Comparison of ENCODE assay signal across 1 cellular context in genomic region chr16:83952940-83953795, GRCh38.
TF ChIP-seq lines count a peak whose summit lies in the region.

OSGIN1 (plus strand) TSS chr16:83953240; CDS start chr16:83957672, 4,432 bp downstream.

TF ChIP-seq in K562, 482 proteins besides CTCF, POLR2A, EP300 and RAD21 (continued from another document and continues in another):
- TF ChIP-seq MGA (IDR thresholded peaks at IDR 0.05) (peak; percentile 80; the same call in 1 of the 2 replicates), CEBPB (tag; IDR thresholded peaks at IDR 0.05) (peak; percentile 58; the same call in 1 of the 2 replicates), POLR2H (tag; IDR thresholded peaks at IDR 0.05; ENCODE audit: low read depth) (no peak), ILK (tag; IDR thresholded peaks at IDR 0.05; ENCODE audit: borderline replicate concordance, low read depth) (no peak), ZNF174 (CRISPR knock-in tag; IDR thresholded peaks at IDR 0.05) (no peak), ZNF143 (CRISPR knock-in tag; IDR thresholded peaks at IDR 0.05) (no peak), TFAM (CRISPR knock-in tag; conservative IDR thresholded peaks at IDR 0.05) (no peak), TAF1 (IDR thresholded peaks at IDR 0.05; ENCODE audit: control insufficient read depth, extremely low read depth, insufficient read depth, low read length, severe bottlenecking) (peak; percentile 17), AFF1 (IDR thresholded peaks at IDR 0.05; ENCODE audit: low read depth in 1 of 2, partially characterized antibody in 2 of 2) (peak in 1 of 2 experiments; percentile 38), DLX4 (CRISPR knock-in tag; IDR thresholded peaks at IDR 0.05) (no peak), SNIP1 (IDR thresholded peaks at IDR 0.05; ENCODE audit: low read depth) (no peak), EP400 (IDR thresholded peaks at IDR 0.05) (peak; percentile 95), YBX1 (IDR thresholded peaks at IDR 0.05) (no peak), CREB3 (tag; conservative IDR thresholded peaks at IDR 0.05; ENCODE audit: low read depth) (0 out of 2 replicates have a peak, but pooled peaks have one; percentile 9), ADNP (tag; IDR thresholded peaks at IDR 0.05) (no peak), FOXJ3 (CRISPR knock-in tag; IDR thresholded peaks at IDR 0.05) (no peak), BACH1 (tag; IDR thresholded peaks at IDR 0.05) (peak; percentile 94), IRF2 (CRISPR knock-in tag; IDR thresholded peaks at IDR 0.05) (no peak), PHTF2 (CRISPR knock-in tag; IDR thresholded peaks at IDR 0.05) (no peak), KAT2B (IDR thresholded peaks at IDR 0.05; ENCODE audit: low read depth, low read length) (no peak), TCFL5 (CRISPR knock-in tag; conservative IDR thresholded peaks at IDR 0.05) (no peak), ZBTB9 (CRISPR knock-in tag; IDR thresholded peaks at IDR 0.05) (peak; percentile 66), DIDO1 (tag; IDR thresholded peaks at IDR 0.05; ENCODE audit: low read depth) (no peak), MTA1 (IDR thresholded peaks at IDR 0.05; ENCODE audit: borderline replicate concordance) (no peak; the same call in 1 of the 2 replicates), ZNF695 (CRISPR knock-in tag; IDR thresholded peaks at IDR 0.05) (no peak), ID3 (CRISPR knock-in tag; IDR thresholded peaks at IDR 0.05) (no peak), ID3 (tag; IDR thresholded peaks at IDR 0.05) (no peak), ZBTB11 (CRISPR knock-in tag; IDR thresholded peaks at IDR 0.05) (peak in 2 of 3 experiments; percentile 28 to 37; a peak in 2 of 6 replicates), ETV5 (CRISPR knock-in tag; IDR thresholded peaks at IDR 0.05; ENCODE audit: low read depth) (0 out of 2 replicates have a peak, but pooled peaks have one; percentile 6), ZNF780A (CRISPR knock-in tag; IDR thresholded peaks at IDR 0.05) (no peak), VEZF1 (CRISPR knock-in tag; IDR thresholded peaks at IDR 0.05) (peak; percentile 78), SP1 (CRISPR knock-in tag; IDR thresholded peaks at IDR 0.05) (peak; percentile 71), ZNF146 (CRISPR knock-in tag; IDR thresholded peaks at IDR 0.05; ENCODE audit: unreplicated experiment) (no peak), BHLHE40 (IDR thresholded peaks at IDR 0.05; ENCODE audit: low read length) (peak; percentile 88), ZNF408 (CRISPR knock-in tag; IDR thresholded peaks at IDR 0.05; ENCODE audit: low read depth) (no peak), KLF6 (CRISPR knock-in tag; IDR thresholded peaks at IDR 0.05; ENCODE audit: borderline replicate concordance) (no peak), NCOR1 (IDR thresholded peaks at IDR 0.05) (no peak; the same call in 1 of the 2 replicates), ZZZ3 (IDR thresholded peaks at IDR 0.05) (no peak)
